In genomic region chr6:28542440-28543293, GRCh38 we compare ENCODE assay signal across 8 cellular contexts. TPM values are rescaled to one million over a fixed set of nuclear protein-coding genes. Genes with fewer than 3 reads are reported as not detected.
DNase-seq lines count a peak whose midpoint lies in the region; ATAC-seq and TF ChIP-seq lines count a peak whose summit lies in the region.

No MANE protein-coding gene starts in this region.

- peak overlapping the region in 1 of 4 donors; percentile 44 for H3K27ac ChIP-seq in body of pancreas

- no peaks in the 10 kb centered on the region for H3K4me1 ChIP-seq in HAP-1
- no peaks in the 10 kb centered on the region for H3K4me1 ChIP-seq in body of pancreas

- peak overlapping the region; percentile 93 for H3K27ac Mint-ChIP-seq in T-helper 17 cell

- intact Hi-C loops in body of pancreas (cut with DNase I) = no loop called here

- H3K4me3 ChIP-seq in HAP-1 (peak overlapping the region; percentile 34), body of pancreas (no peak overlapping the region)

- H3K36me3 ChIP-seq in HAP-1 (replicated peaks) (no peaks in the 10 kb centered on the region), body of pancreas (replicated peaks in 1 of 2; ENCODE audit: insufficient read depth in 1 of 2, low read depth in 2 of 2) (no peaks in the 10 kb centered on the region)

- TF ChIP-seq POLR2A in body of pancreas (IDR thresholded peaks at IDR 0.05) = no peak

- H3K9me3 ChIP-seq in HAP-1 (no peaks in the 10 kb centered on the region), T-helper 17 cell (ENCODE audit: control insufficient read depth, low read length, poor library complexity, severe bottlenecking) (no peaks in the 10 kb centered on the region), body of pancreas (no peaks in the 10 kb centered on the region)

- H3K4me1 Mint-ChIP-seq in T-helper 17 cell = peaks cover 17% of the 10 kb centered on the region

- H3K27me3 Mint-ChIP-seq in T-helper 17 cell = peaks cover 44% of the 10 kb centered on the region

- DNase-seq in DMS79 treated with DMSO at 0.1 percent for 48 hours (lab: John Stamatoyannopoulos, UW) (peak; percentile 50), HAP-1 (ENCODE audit: low spot score in 2 of 2) (peak; percentile 85 to 90), NCI-H1105 (lab: John Stamatoyannopoulos, UW) (peak; percentile 83), T-helper 17 cell (peak in 2 of 3 donors; percentile 15 to 38), body of pancreas (peak; percentile 50 to 73 (median 57)), kidney glomerular epithelial cell (lab: John Stamatoyannopoulos, UW) (peak; percentile 93)
- DNase-seq in stimulated activated CD4-positive, alpha-beta T cell treated with anti-CD3 and anti-CD28 coated beads, TNF-alpha, amount 100 ng/mL, for 1 hour (ENCODE audit: low read depth in 3 of 3, low spot score in 1 of 3) = peak in 2 of 3 donors; percentile 15 to 34

- 1 to 2% methylated on average over 30 of the region's 30 CpGs for WGBS in body of pancreas, 2 donors

- 0 out of 2 replicates have a peak, but pooled peaks cover 2% of the 10 kb centered on the region for H3K27me3 ChIP-seq in HAP-1 (ENCODE audit: low read depth)
- peaks cover 0 to 8% of the 10 kb centered on the region in 2 donors for H3K27me3 ChIP-seq in body of pancreas

- peak in 6 of 7 experiments; percentile 30 to 69 (median 50) for TF ChIP-seq CTCF in body of pancreas (IDR thresholded peaks at IDR 0.05)

- H3K36me3 Mint-ChIP-seq in T-helper 17 cell (ENCODE audit: low read depth) = peaks cover 2% of the 10 kb centered on the region

- H3K4me3 Mint-ChIP-seq in T-helper 17 cell = peak overlapping the region; percentile 87

- in situ Hi-C loops in HAP-1 (cut with MboI; ENCODE audit: low sequenced_read_pairs) = no loop called here

- peak; percentile 82 for ATAC-seq in T-helper 17 cell
- ATAC-seq in body of pancreas = peak; percentile 70
- no peak for ATAC-seq in GM21515 (IDR thresholded peaks at IDR 0.05; ENCODE audit: unreplicated experiment)

RNA-seq across cellular contexts. Expression of gene GPX5, which starts 17.0 kb away (rescaled TPM):
- total RNA-seq in T-helper 17 cell = not detected
- total RNA-seq in body of pancreas = not detected

RNA-seq across cellular contexts. Expression of gene GPX6, which starts 27.1 kb away (rescaled TPM):
- total RNA-seq in T-helper 17 cell (not detected), body of pancreas (not detected)

Comparison
In these comparisons a context has a peak if more than half of its experiments do, and no peak if none do; other contexts are left out.
1. DNase-seq: peak in every context shown above with its lines; median percentile 93 in kidney glomerular epithelial cell; 88 in HAP-1; 83 in NCI-H1105; 57 in body of pancreas; 50 in DMS79 treated with DMSO at 0.1 percent for 48 hours; 26 in T-helper 17 cell; 24 in stimulated activated CD4-positive, alpha-beta T cell treated with anti-CD3 and anti-CD28 coated beads, TNF-alpha, amount 100 ng/mL, for 1 hour.